1 cellular context compared by ENCODE assay signal in genomic region chr1:233543338-233544255, GRCh38.
TF ChIP-seq lines count a peak whose summit lies in the region.

No MANE protein-coding gene starts in this region.

TF ChIP-seq in HEK293, 187 proteins besides CTCF, POLR2A, EP300 and RAD21 (continued from another document):
- TF ChIP-seq ZNF174 (tag by site-specific recombination; IDR thresholded peaks at IDR 0.05) (no peak), TRIM28 (IDR thresholded peaks at IDR 0.05; ENCODE audit: borderline replicate concordance, low read length) (peak; percentile 86; the same call in 1 of the 2 replicates), KLF7 (tag by site-specific recombination; IDR thresholded peaks at IDR 0.05; ENCODE audit: borderline replicate concordance) (no peak), TCF7L2 (IDR thresholded peaks at IDR 0.05; ENCODE audit: borderline replicate concordance, low read depth, low read length) (no peak), PRDM1 (tag by site-specific recombination; IDR thresholded peaks at IDR 0.05) (peak; percentile 93), ZNF214 (tag by site-specific recombination; IDR thresholded peaks at IDR 0.05; ENCODE audit: borderline replicate concordance) (no peak), ZNF350 (tag by site-specific recombination; IDR thresholded peaks at IDR 0.05) (no peak), ZNF335 (tag by site-specific recombination; conservative IDR thresholded peaks at IDR 0.05) (peak; percentile 30), ZNF777 (tag by site-specific recombination; IDR thresholded peaks at IDR 0.05; ENCODE audit: borderline replicate concordance) (no peak), ZNF664 (tag by site-specific recombination; IDR thresholded peaks at IDR 0.05) (no peak), ZBTB7A (tag by site-specific recombination; IDR thresholded peaks at IDR 0.05; ENCODE audit: low read depth) (no peak), ZNF791 (tag by site-specific recombination; IDR thresholded peaks at IDR 0.05) (no peak), ZNF521 (tag by site-specific recombination; IDR thresholded peaks at IDR 0.05) (no peak), ZBTB1 (tag by site-specific recombination; IDR thresholded peaks at IDR 0.05) (no peak), ZEB2 (tag by site-specific recombination; IDR thresholded peaks at IDR 0.05) (peak; percentile 80), ZNF155 (tag by site-specific recombination; IDR thresholded peaks at IDR 0.05) (no peak)
- TF ChIP-seq, protein P1, sequence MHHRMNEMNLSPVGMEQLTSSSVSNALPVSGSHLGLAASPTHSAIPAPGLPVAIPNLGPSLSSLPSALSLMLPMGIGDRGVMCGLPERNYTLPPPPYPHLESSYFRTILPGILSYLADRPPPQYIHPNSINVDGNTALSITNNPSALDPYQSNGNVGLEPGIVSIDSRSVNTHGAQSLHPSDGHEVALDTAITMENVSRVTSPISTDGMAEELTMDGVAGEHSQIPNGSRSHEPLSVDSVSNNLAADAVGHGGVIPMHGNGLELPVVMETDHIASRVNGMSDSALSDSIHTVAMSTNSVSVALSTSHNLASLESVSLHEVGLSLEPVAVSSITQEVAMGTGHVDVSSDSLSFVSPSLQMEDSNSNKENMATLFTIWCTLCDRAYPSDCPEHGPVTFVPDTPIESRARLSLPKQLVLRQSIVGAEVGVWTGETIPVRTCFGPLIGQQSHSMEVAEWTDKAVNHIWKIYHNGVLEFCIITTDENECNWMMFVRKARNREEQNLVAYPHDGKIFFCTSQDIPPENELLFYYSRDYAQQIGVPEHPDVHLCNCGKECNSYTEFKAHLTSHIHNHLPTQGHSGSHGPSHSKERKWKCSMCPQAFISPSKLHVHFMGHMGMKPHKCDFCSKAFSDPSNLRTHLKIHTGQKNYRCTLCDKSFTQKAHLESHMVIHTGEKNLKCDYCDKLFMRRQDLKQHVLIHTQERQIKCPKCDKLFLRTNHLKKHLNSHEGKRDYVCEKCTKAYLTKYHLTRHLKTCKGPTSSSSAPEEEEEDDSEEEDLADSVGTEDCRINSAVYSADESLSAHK (tag by site-specific recombination; IDR thresholded peaks at IDR 0.05): no peak
- TF ChIP-seq, protein P2, sequence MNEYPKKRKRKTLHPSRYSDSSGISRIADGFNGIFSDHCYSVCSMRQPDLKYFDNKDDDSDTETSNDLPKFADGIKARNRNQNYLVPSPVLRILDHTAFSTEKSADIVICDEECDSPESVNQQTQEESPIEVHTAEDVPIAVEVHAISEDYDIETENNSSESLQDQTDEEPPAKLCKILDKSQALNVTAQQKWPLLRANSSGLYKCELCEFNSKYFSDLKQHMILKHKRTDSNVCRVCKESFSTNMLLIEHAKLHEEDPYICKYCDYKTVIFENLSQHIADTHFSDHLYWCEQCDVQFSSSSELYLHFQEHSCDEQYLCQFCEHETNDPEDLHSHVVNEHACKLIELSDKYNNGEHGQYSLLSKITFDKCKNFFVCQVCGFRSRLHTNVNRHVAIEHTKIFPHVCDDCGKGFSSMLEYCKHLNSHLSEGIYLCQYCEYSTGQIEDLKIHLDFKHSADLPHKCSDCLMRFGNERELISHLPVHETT (tag by site-specific recombination; IDR thresholded peaks at IDR 0.05): no peak
TF ChIP-seq in HEK293: peak in this region for 30.
